Comparison of ENCODE assay signal across 17 cellular contexts in the genomic region with DNA sequence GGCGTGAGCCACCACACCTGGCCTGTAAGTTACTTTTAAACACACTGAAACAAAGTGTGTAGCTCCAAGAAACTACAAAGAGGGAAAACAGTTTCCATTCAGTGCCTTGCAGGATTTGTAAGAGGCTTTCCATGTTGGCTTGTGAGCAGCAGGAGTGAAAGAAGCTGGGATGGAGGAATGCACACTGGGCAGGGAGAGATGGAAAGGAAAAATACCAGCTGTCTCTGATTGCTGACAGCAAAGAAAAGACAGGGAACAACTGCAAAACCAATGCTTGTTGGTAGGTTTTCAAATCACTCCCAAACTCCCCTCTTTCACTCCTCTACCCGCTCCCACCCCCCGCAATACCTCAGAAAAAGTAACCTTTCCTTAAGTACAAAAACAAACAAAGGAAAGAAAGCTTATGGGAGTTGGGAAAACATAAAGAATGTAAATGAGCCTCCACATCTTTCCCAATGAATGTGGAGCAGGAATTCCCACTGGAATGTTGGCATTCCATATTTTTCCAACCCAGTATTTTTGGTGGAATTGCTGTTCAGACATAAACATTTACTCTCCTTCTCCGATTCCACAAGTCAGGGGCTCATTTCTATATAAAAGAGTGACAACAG.
DNase-seq lines count a peak whose midpoint lies in the region; ATAC-seq and TF ChIP-seq lines count a peak whose summit lies in the region.
"Had no signal": no experiment of that assay in that cellular context is flagged by ENCODE, and none has a peak within 500 bp of the region (broad histone marks: within the 10 kb centered on the region; RNA-seq: fewer than 3 reads in every experiment).

No MANE protein-coding gene starts in this region.

- H3K4me3 ChIP-seq in SJSA1 (no peak overlapping the region), fibroblast of villous mesenchyme (ENCODE audit: low read depth, low read length) (no peak overlapping the region), rectal smooth muscle tissue (ENCODE audit: low read length) (no peak overlapping the region)
- H3K4me3 ChIP-seq: gastroesophageal sphincter, right lobe of liver, thoracic aorta had no signal

- TF ChIP-seq CTCF in fibroblast of villous mesenchyme (IDR thresholded peaks at IDR 0.05; ENCODE audit: insufficient read depth, low read depth, low read length), result no peak

- no peak for ATAC-seq in left colon
- ATAC-seq: gastroesophageal sphincter; PC-3; right lobe of liver; stimulated activated naive B cell treated with anti-CD40 and anti-IgM and Interleukin-4, amounts not matched to agents 10 μg/mL and 1 μg/mL and 100 μg/mL, for 72 hours had no signal

- peaks cover 12% of the 10 kb centered on the region for H3K4me1 ChIP-seq in SJSA1 (replicated peaks)
- peaks cover 9% of the 10 kb centered on the region for H3K4me1 ChIP-seq in rectal smooth muscle tissue (ENCODE audit: control insufficient read depth, insufficient read depth, low read length)
- H3K4me1 ChIP-seq: gastroesophageal sphincter had no signal

- no peak overlapping the region for H3K9ac ChIP-seq in rectal smooth muscle tissue (ENCODE audit: low read length)

- no peaks in the 10 kb centered on the region for H3K36me3 ChIP-seq in SJSA1
- H3K36me3 ChIP-seq in rectal smooth muscle tissue (ENCODE audit: control insufficient read depth, insufficient read depth, low read length), result no peaks in the 10 kb centered on the region
- H3K36me3 ChIP-seq: gastroesophageal sphincter, right lobe of liver, thoracic aorta had no signal

- H3K27ac ChIP-seq in SJSA1 (peak overlapping the region; percentile 7; the same call in 1 of the 2 replicates), rectal smooth muscle tissue (ENCODE audit: low read depth, low read length) (peak overlapping the region; percentile 19)
- H3K27ac ChIP-seq: right lobe of liver, thoracic aorta had no signal

- H3K27me3 ChIP-seq in SJSA1 (replicated peaks), result no peaks in the 10 kb centered on the region
- H3K27me3 ChIP-seq in rectal smooth muscle tissue (ENCODE audit: control insufficient read depth, insufficient read depth, low read length), result no peaks in the 10 kb centered on the region
- H3K27me3 ChIP-seq: gastroesophageal sphincter, right lobe of liver had no signal

- DNase-seq in GM03348 (ENCODE audit: low spot score) (peak; percentile 48), SJSA1 (ENCODE audit: low read depth in 1 of 2, low spot score in 2 of 2) (peak in 1 of 2 experiments; percentile 52), fibroblast of villous mesenchyme (ENCODE audit: low read depth) (peak; percentile 34), left colon (no peak), H4 (ENCODE audit: low spot score) (no peak), NCI-H2227 (lab: John Stamatoyannopoulos, UW; ENCODE audit: unreplicated experiment) (no peak)
- DNase-seq: activated CD4-positive, CD25-positive, alpha-beta regulatory T cell treated with anti-CD3 and anti-CD28 coated beads, Interleukin-2, amount 50 U/mL, for 72 hours; cortex of kidney; DMS79 treated with DMSO at 0.1 percent for 48 hours; NCI-H1417 treated with DMSO at 0.1 percent for 48 hours; NCI-H345; PC-3; right lobe of liver; stimulated activated naive B cell treated with anti-CD40 and anti-IgM and Interleukin-4, amounts not matched to agents 10 μg/mL and 1 μg/mL and 100 μg/mL, for 72 hours had no signal

- intact Hi-C loops in left colon (cut with DNase I, micrococcal nuclease), result no loop called here

- H3K9me3 ChIP-seq in SJSA1 (replicated peaks), result peaks cover 13% of the 10 kb centered on the region
- H3K9me3 ChIP-seq: right lobe of liver had no signal

Comparison
In these comparisons a context has a peak if more than half of its experiments do, and no peak if none do; other contexts are left out.
1. DNase-seq: peak in GM03348 (single experiment) and fibroblast of villous mesenchyme (single experiment); none in left colon (0 of 2), H4 (single experiment) and NCI-H2227 (single experiment).